Comparison of ENCODE assay signal across 14 cellular contexts in genomic region chr4:5870701-5871100, GRCh38. TPM values are rescaled to one million over a fixed set of nuclear protein-coding genes. Genes with fewer than 3 reads are reported as not detected.
"Had no signal": no experiment of that assay in that cellular context is flagged by ENCODE, and none has a peak within 500 bp of the region (broad histone marks: within the 10 kb centered on the region; RNA-seq: fewer than 3 reads in every experiment).

No MANE protein-coding gene starts in this region.

- H3K9me3 Mint-ChIP-seq: activated T-cell treated with anti-CD3 and anti-CD28 coated beads, Interleukin-2, amount 50 U/mL, for 24 hours had no signal

- H3K27ac ChIP-seq: neutrophil, suprapubic skin had no signal

- H3K9me3 ChIP-seq: neutrophil, suprapubic skin had no signal

- H3K36me3 ChIP-seq: neutrophil, suprapubic skin had no signal

- H3K4me3 Mint-ChIP-seq: activated CD8-positive, alpha-beta memory T cell treated with anti-CD3 and anti-CD28 coated beads, Interleukin-2, amount 10 ng/mL, durations not matched to agents 7 days and 5 days; activated T-cell treated with anti-CD3 and anti-CD28 coated beads, Interleukin-2, amount 50 U/mL, for 24 hours had no signal

- H3K4me3 ChIP-seq: suprapubic skin had no signal

- H3K27ac Mint-ChIP-seq: activated CD8-positive, alpha-beta memory T cell treated with anti-CD3 and anti-CD28 coated beads, Interleukin-2, amount 10 ng/mL, durations not matched to agents 7 days and 5 days; activated T-cell treated with anti-CD3 and anti-CD28 coated beads, Interleukin-2, amount 50 U/mL, for 24 hours; naive thymus-derived CD8-positive, alpha-beta T cell had no signal

- ATAC-seq: activated CD4-positive, CD25-positive, alpha-beta regulatory T cell treated with anti-CD3 and anti-CD28 coated beads, Interleukin-2, amount 50 U/mL, for 24 hours; activated CD8-positive, alpha-beta memory T cell treated with anti-CD3 and anti-CD28 coated beads, Interleukin-2, amount 10 ng/mL, durations not matched to agents 7 days and 5 days; naive thymus-derived CD8-positive, alpha-beta T cell; stimulated activated naive CD8-positive, alpha-beta T cell treated with anti-CD3 and anti-CD28 coated beads, Interleukin-15, Interleukin-2, amounts not matched to agents 100 U/mL and 50 U/mL, for 24 hours had no signal

- H3K27me3 ChIP-seq: suprapubic skin had no signal

- H3K36me3 Mint-ChIP-seq: activated CD8-positive, alpha-beta memory T cell treated with anti-CD3 and anti-CD28 coated beads, Interleukin-2, amount 10 ng/mL, durations not matched to agents 7 days and 5 days; naive thymus-derived CD8-positive, alpha-beta T cell had no signal

- DNase-seq: activated CD4-positive, alpha-beta T cell treated with anti-CD3 and anti-CD28 coated beads, Interleukin-2, amount 50 U/mL, for 4 hours; activated CD8-positive, alpha-beta memory T cell treated with anti-CD3 and anti-CD28 coated beads, Interleukin-2, amount 10 ng/mL, durations not matched to agents 7 days and 5 days; activated naive CD4-positive, alpha-beta T cell treated with anti-CD3 and anti-CD28 coated beads, Interleukin-2, amount 50 U/mL, for 16 hours; activated T-cell treated with anti-CD3 and anti-CD28 coated beads, Interleukin-2, amount 50 U/mL, for 24 hours; naive thymus-derived CD8-positive, alpha-beta T cell; stimulated activated CD4-positive, alpha-beta T cell treated with anti-CD3 and anti-CD28 coated beads, Interleukin-15, amount 100 ng/mL, for 24 hours; stimulated activated CD4-positive, alpha-beta T cell treated with anti-CD3 and anti-CD28 coated beads, Interleukin-4, amount 100 ng/mL, for 24 hours; stimulated activated naive CD8-positive, alpha-beta T cell treated with anti-CD3 and anti-CD28 coated beads, Interleukin-15, Interleukin-2, amounts not matched to agents 100 U/mL and 50 U/mL, for 24 hours; T-helper 9 cell; trophoblast cell had no signal

RNA-seq across cellular contexts. Expression of gene CRMP1, which starts 22.2 kb away (rescaled TPM):
- total RNA-seq: mononuclear cell; naive thymus-derived CD8-positive, alpha-beta T cell had no signal
